ENCODE assay signal across 10 cellular contexts in genomic region chr2:190863946-190864345, GRCh38. TPM values are rescaled to one million over a fixed set of nuclear protein-coding genes. Genes with fewer than 3 reads are reported as not detected.
DNase-seq lines count a peak whose midpoint lies in the region; ATAC-seq and TF ChIP-seq lines count a peak whose summit lies in the region.
"Had no signal": no experiment of that assay in that cellular context is flagged by ENCODE, and none has a peak within 500 bp of the region (broad histone marks: within the 10 kb centered on the region; RNA-seq: fewer than 3 reads in every experiment).

No MANE protein-coding gene starts in this region.

- ATAC-seq in HG02623 (IDR thresholded peaks at IDR 0.05; ENCODE audit: unreplicated experiment), result no peak

- H3K4me1 ChIP-seq in adipocyte (ENCODE audit: control insufficient read depth, insufficient read depth, low read length) (peaks cover 85% of the 10 kb centered on the region), osteoblast (ENCODE audit: insufficient read depth, low read length) (peaks cover 67% of the 10 kb centered on the region), PC-9 (replicated peaks; ENCODE audit: insufficient read depth) (peaks cover 22% of the 10 kb centered on the region)

- H3K9ac ChIP-seq in adipocyte (ENCODE audit: low read length), result peak overlapping the region; percentile 82

- no peak for TF ChIP-seq CTCF in osteoblast (IDR thresholded peaks at IDR 0.05; ENCODE audit: extremely low read depth, low read depth, low read length)
- no peak for TF ChIP-seq CTCF in dorsolateral prefrontal cortex (IDR thresholded peaks at IDR 0.05 in 54 of 56, conservative IDR thresholded peaks at IDR 0.05 in 2 of 56; ENCODE audit: low read depth in 1 of 56, partially characterized antibody in 56 of 56)
- TF ChIP-seq CTCF in PC-9 (conservative IDR thresholded peaks at IDR 0.05), result no peak

- H3K27me3 ChIP-seq in adipocyte (replicated peaks; ENCODE audit: control insufficient read depth, insufficient read depth, low read length) (no peaks in the 10 kb centered on the region), osteoblast (ENCODE audit: insufficient read depth, low read length) (no peaks in the 10 kb centered on the region), dorsolateral prefrontal cortex (no peaks in the 10 kb centered on the region), PC-9 (ENCODE audit: insufficient read depth, low read depth) (no peaks in the 10 kb centered on the region)
- H3K27me3 ChIP-seq: stomach had no signal

- H3K36me3 ChIP-seq in adipocyte (ENCODE audit: control insufficient read depth, insufficient read depth, low read length, severe bottlenecking), result no peaks in the 10 kb centered on the region
- H3K36me3 ChIP-seq in osteoblast (ENCODE audit: insufficient read depth, low read length), result no peaks in the 10 kb centered on the region
- no peaks in the 10 kb centered on the region for H3K36me3 ChIP-seq in PC-9 (ENCODE audit: low read depth)
- H3K36me3 ChIP-seq: stomach had no signal

- POLR2A ChIA-PET in PC-9 (lab: Charles Lee; ENCODE audit: unreplicated experiment), result no interaction called here

- H3K4me2 ChIP-seq in osteoblast (ENCODE audit: insufficient read depth, low read length) (peak overlapping the region; percentile 29), PC-9 (no peak overlapping the region)

- CTCF ChIA-PET in PC-9 (lab: Charles Lee), result no interaction called here

- H3K27ac ChIP-seq in osteoblast (ENCODE audit: low read depth, low read length) (peak overlapping the region; percentile 86), dorsolateral prefrontal cortex (no peak overlapping the region), PC-9 (no peak overlapping the region)
- H3K27ac ChIP-seq: stomach had no signal

- DNase-seq in DMS79 treated with DMSO at 0.1 percent for 48 hours (lab: John Stamatoyannopoulos, UW), result peak; percentile 99
- DNase-seq in NCI-H2029 treated with DMSO at 0.1 percent for 48 hours (lab: John Stamatoyannopoulos, UW), result peak; percentile 98
- no peak for DNase-seq in adipocyte (ENCODE audit: low read depth)
- no peak for DNase-seq in osteoblast (ENCODE audit: insufficient read length, low spot score, missing footprints)
- no peak for DNase-seq in ecto neural progenitor cell (ENCODE audit: low spot score)
- DNase-seq in dorsolateral prefrontal cortex, result no peak
- DNase-seq in PC-9, result no peak
- DNase-seq: CD4-positive, alpha-beta memory T cell; stomach had no signal

- no TSS peak for BruUV-seq in PC-9 (replicated peaks; lab: Mats Ljungman, UMichigan)

- H4K20me1 ChIP-seq in osteoblast (ENCODE audit: insufficient read depth, low read length), result no peaks in the 10 kb centered on the region
- H4K20me1 ChIP-seq in PC-9 (ENCODE audit: insufficient read depth), result no peaks in the 10 kb centered on the region

- H3F3A ChIP-seq in PC-9 (ENCODE audit: insufficient read depth, low read depth), result peaks cover 15% of the 10 kb centered on the region

- intact Hi-C loops in dorsolateral prefrontal cortex (cut with DNase I) (no loop called here), PC-9 (cut with micrococcal nuclease; ENCODE audit: unreplicated experiment) (no loop called here)

- H3K9me2 ChIP-seq in PC-9 (ENCODE audit: insufficient read depth), result no peaks in the 10 kb centered on the region

- peak overlapping the region; percentile 42 for H3K4me3 ChIP-seq in adipocyte (ENCODE audit: low read length)
- no peak overlapping the region for H3K4me3 ChIP-seq in osteoblast (ENCODE audit: insufficient read depth, low read length)
- H3K4me3 ChIP-seq in dorsolateral prefrontal cortex, result no peak overlapping the region
- no peak overlapping the region for H3K4me3 ChIP-seq in PC-9
- H3K4me3 ChIP-seq: stomach had no signal

- H2AFZ ChIP-seq in osteoblast (ENCODE audit: low read length), result no peak overlapping the region
- no peak overlapping the region for H2AFZ ChIP-seq in PC-9

- H3K9me3 ChIP-seq in adipocyte (ENCODE audit: control insufficient read depth, low read length) (no peaks in the 10 kb centered on the region), osteoblast (ENCODE audit: low read depth, low read length) (no peaks in the 10 kb centered on the region), PC-9 (ENCODE audit: insufficient read depth, low read depth) (peaks cover 5% of the 10 kb centered on the region)

- H3K79me2 ChIP-seq in osteoblast (ENCODE audit: insufficient read depth, low read length) (no peaks in the 10 kb centered on the region), PC-9 (ENCODE audit: low read depth) (no peaks in the 10 kb centered on the region)

RNA-seq across cellular contexts. Expression of gene GLS, which starts 16.7 kb away (rescaled TPM):
- 447 and 588 TPM in 2 replicates for total RNA-seq in osteoblast
- 100 to 1,000 TPM; 130 to 387 (median 309) TPM for total RNA-seq in dorsolateral prefrontal cortex
- total RNA-seq in PC-9 (2021), result 66.4 and 68.5 TPM in 2 replicates

Comparison
In these comparisons a context has a peak if more than half of its experiments do, and no peak if none do; other contexts are left out.
1. DNase-seq: peak in DMS79 treated with DMSO at 0.1 percent for 48 hours (single experiment) and NCI-H2029 treated with DMSO at 0.1 percent for 48 hours (single experiment); none in adipocyte (single experiment), osteoblast (single experiment), ecto neural progenitor cell (single experiment), dorsolateral prefrontal cortex (0 of 10) and PC-9 (0 of 2).